In genomic region chr12:31591308-31591901, GRCh38 we compare ENCODE assay signal across 8 cellular contexts. TPM values are rescaled to one million over a fixed set of nuclear protein-coding genes. Genes with fewer than 3 reads are reported as not detected.
A peak's percentile ranks its signal among the peaks of the same experiment; 100 is the strongest.
DNase-seq lines count a peak whose midpoint lies in the region; ATAC-seq and TF ChIP-seq lines count a peak whose summit lies in the region.

No MANE protein-coding gene starts in this region.

- ATAC-seq in HG02852 (IDR thresholded peaks at IDR 0.05; ENCODE audit: unreplicated experiment) = peak; percentile 26
- peak; percentile 14 for ATAC-seq in effector memory CD8-positive, alpha-beta T cell (replicated peaks)

- peaks cover 9% of the 10 kb centered on the region for H3K4me1 Mint-ChIP-seq in activated naive CD4-positive, alpha-beta T cell treated with anti-CD3 and anti-CD28 coated beads for 36 hours (ENCODE audit: low read depth)
- H3K4me1 Mint-ChIP-seq in effector memory CD8-positive, alpha-beta T cell (ENCODE audit: low read depth in 2 of 2) = peaks cover 8 to 9% of the 10 kb centered on the region in 2 donors

- H3K36me3 Mint-ChIP-seq in activated naive CD4-positive, alpha-beta T cell treated with anti-CD3 and anti-CD28 coated beads for 36 hours (ENCODE audit: low read depth) = peaks cover 5% of the 10 kb centered on the region
- H3K36me3 Mint-ChIP-seq in effector memory CD8-positive, alpha-beta T cell (ENCODE audit: insufficient read depth) = no peaks in the 10 kb centered on the region

- H4K8ac ChIP-seq in mesendoderm (ENCODE audit: low read depth, low read length) = no peak overlapping the region

- TF ChIP-seq POLR2A in thyroid gland (IDR thresholded peaks at IDR 0.05) = no peak

- no CpG with 5 or more reads among the region's 23 CpGs for WGBS in mesendoderm (ENCODE audit: extremely low coverage, insufficient coverage, low lambda C conversion rate)
- WGBS in thyroid gland, 2 donors = 2 to 7% methylated on average over 20 to 22 of the region's 23 CpGs

- H3K27me3 ChIP-seq in mesendoderm (ENCODE audit: insufficient read depth, low read length, poor library complexity) = no peaks in the 10 kb centered on the region
- no peaks in the 10 kb centered on the region for H3K27me3 ChIP-seq in thyroid gland

- peaks cover 4% of the 10 kb centered on the region for H3K4me1 ChIP-seq in mesendoderm (ENCODE audit: control insufficient read depth, low read depth, low read length)
- H3K4me1 ChIP-seq in thyroid gland = peaks cover 0 to 6% of the 10 kb centered on the region in 2 donors

- no peaks in the 10 kb centered on the region for H3K9me3 Mint-ChIP-seq in activated naive CD4-positive, alpha-beta T cell treated with anti-CD3 and anti-CD28 coated beads for 36 hours
- H3K9me3 Mint-ChIP-seq in effector memory CD8-positive, alpha-beta T cell = no peaks in the 10 kb centered on the region

- peaks cover 51% of the 10 kb centered on the region for H3K27me3 Mint-ChIP-seq in activated naive CD4-positive, alpha-beta T cell treated with anti-CD3 and anti-CD28 coated beads for 36 hours (ENCODE audit: low read depth)
- peaks cover 63 to 69% of the 10 kb centered on the region in 2 donors for H3K27me3 Mint-ChIP-seq in effector memory CD8-positive, alpha-beta T cell

- H3K4me3 ChIP-seq in mesendoderm (ENCODE audit: low read length) (peak overlapping the region; percentile 34), thyroid gland (replicated peaks in 1 of 3) (peak overlapping the region in 2 of 3 donors; percentile 32 to 48)

- no peak for TF ChIP-seq CTCF in thyroid gland (IDR thresholded peaks at IDR 0.05)

- no peaks in the 10 kb centered on the region for H3K79me2 ChIP-seq in mesendoderm (ENCODE audit: control insufficient read depth, insufficient read depth, low read length)

- H4K5ac ChIP-seq in mesendoderm (ENCODE audit: low read length) = no peak overlapping the region

- peaks cover 2% of the 10 kb centered on the region for H3K79me1 ChIP-seq in mesendoderm (ENCODE audit: low read length)

- peak overlapping the region; percentile 91 for H3K4me2 ChIP-seq in mesendoderm (ENCODE audit: low read length)

- H3K18ac ChIP-seq in mesendoderm (ENCODE audit: low read length) = no peak overlapping the region

- no peak overlapping the region for H2BK15ac ChIP-seq in mesendoderm (replicated peaks; ENCODE audit: low read depth)

- intact Hi-C loops in activated naive CD4-positive, alpha-beta T cell treated with anti-CD3 and anti-CD28 coated beads for 36 hours (cut with micrococcal nuclease) = loop anchor here (2.0 kb wide), 1 partner anchor 265 kb away; the partner anchor contains the start of gene SINHCAF
- intact Hi-C loops in thyroid gland (cut with DNase I) = no loop called here

- H3K27ac Mint-ChIP-seq in activated naive CD4-positive, alpha-beta T cell treated with anti-CD3 and anti-CD28 coated beads for 36 hours = no peak overlapping the region
- H3K27ac Mint-ChIP-seq in effector memory CD8-positive, alpha-beta T cell = no peak overlapping the region

- H3K23ac ChIP-seq in mesendoderm (ENCODE audit: low read length) = peak overlapping the region; percentile 89

- no peak overlapping the region for H3K27ac ChIP-seq in mesendoderm (ENCODE audit: low read depth, low read length)
- peak overlapping the region in 2 of 3 donors; percentile 41 to 95 for H3K27ac ChIP-seq in thyroid gland

- peak overlapping the region; percentile 70 for H3K56ac ChIP-seq in mesendoderm (ENCODE audit: low read length)

- no peak overlapping the region for H2BK5ac ChIP-seq in mesendoderm (ENCODE audit: low read length)

- no peak overlapping the region for H2AK5ac ChIP-seq in mesendoderm (ENCODE audit: low read length)

- H3K4ac ChIP-seq in mesendoderm (ENCODE audit: low read depth, low read length) = no peak overlapping the region

- no peaks in the 10 kb centered on the region for H3K9me3 ChIP-seq in thyroid gland

- peak; percentile 7 for DNase-seq in activated naive CD4-positive, alpha-beta T cell treated with anti-CD3 and anti-CD28 coated beads for 36 hours
- no peak for DNase-seq in activated naive CD4-positive, alpha-beta T cell treated with anti-CD3 and anti-CD28 coated beads, Interleukin-2, amount 50 U/mL, for 16 hours
- no peak for DNase-seq in effector memory CD8-positive, alpha-beta T cell
- peak; percentile 39 for DNase-seq in mesendoderm
- peak; percentile 50 to 59 for DNase-seq in thyroid gland
- DNase-seq in SIG-M5 treated with dmso at 0.1 percent for 504 hours (lab: John Stamatoyannopoulos, UW; ENCODE audit: unreplicated experiment) = no peak

- CTCF ChIA-PET in activated naive CD4-positive, alpha-beta T cell treated with anti-CD3 and anti-CD28 coated beads for 36 hours (lab: Charles Lee) = no interaction called here

- no peak overlapping the region for H2BK120ac ChIP-seq in mesendoderm (ENCODE audit: low read depth, low read length)

- H3K4me3 Mint-ChIP-seq in activated naive CD4-positive, alpha-beta T cell treated with anti-CD3 and anti-CD28 coated beads for 36 hours = peak overlapping the region; percentile 79
- peak overlapping the region; percentile 74 to 83 for H3K4me3 Mint-ChIP-seq in effector memory CD8-positive, alpha-beta T cell

- H3K9ac ChIP-seq in mesendoderm (ENCODE audit: low read length) = peak overlapping the region; percentile 57

- H3K36me3 ChIP-seq in mesendoderm (ENCODE audit: control insufficient read depth, insufficient read depth, low read length) (no peaks in the 10 kb centered on the region), thyroid gland (no peaks in the 10 kb centered on the region)

TF ChIP-seq in PFSK-1, 5 proteins besides CTCF, POLR2A, EP300 and RAD21:
- TF ChIP-seq FOXP2 (optimal IDR thresholded peaks at IDR 0.05; ENCODE audit: borderline replicate concordance, extremely low read depth, extremely low read length, insufficient read depth) (no peak), TAF1 (IDR thresholded peaks at IDR 0.05; ENCODE audit: borderline replicate concordance, insufficient read depth, low read length) (peak; percentile 31; the same call in 1 of the 2 replicates), POLR2AphosphoS5 (IDR thresholded peaks at IDR 0.05; ENCODE audit: low read depth, low read length) (no peak), REST (IDR thresholded peaks at IDR 0.05; ENCODE audit: insufficient read depth in 1 of 2, low read depth in 2 of 2, low read length in 2 of 2) (no peak), SIN3A (IDR thresholded peaks at IDR 0.05; ENCODE audit: borderline replicate concordance, insufficient read depth, low read length) (no peak)

RNA-seq across cellular contexts. Expression of gene DENND5B, which starts 0.5 kb away (rescaled TPM):
- total RNA-seq in activated naive CD4-positive, alpha-beta T cell treated with anti-CD3 and anti-CD28 coated beads for 36 hours = under 1 TPM; 0.29 to 0.37 TPM
- polyA plus RNA-seq in PFSK-1 (2012; ENCODE audit: insufficient read length, low read depth) = 3.8 TPM
- polyA plus RNA-seq in mesendoderm (2013, experiment 1 of 2) = 5.8 TPM
- polyA plus RNA-seq in mesendoderm (2013, experiment 2 of 2) = 5.7 TPM
- 10 to 100 TPM; 13.3 to 17.7 (median 16.2) TPM for total RNA-seq in thyroid gland

Comparison
In these comparisons a context has a peak if more than half of its experiments do, and no peak if none do; other contexts are left out.
1. DNase-seq: peak in activated naive CD4-positive, alpha-beta T cell treated with anti-CD3 and anti-CD28 coated beads for 36 hours (single experiment), mesendoderm (single experiment) and thyroid gland (2 of 2); none in activated naive CD4-positive, alpha-beta T cell treated with anti-CD3 and anti-CD28 coated beads, Interleukin-2, amount 50 U/mL, for 16 hours (single experiment), effector memory CD8-positive, alpha-beta T cell (0 of 3) and SIG-M5 treated with dmso at 0.1 percent for 504 hours (single experiment).
2. RNA of gene DENND5B, which starts 0.5 kb away (total RNA-seq): 13.3 to 17.7 TPM in thyroid gland; 0.29 to 0.37 TPM in activated naive CD4-positive, alpha-beta T cell treated with anti-CD3 and anti-CD28 coated beads for 36 hours; every median in the first group is over 10 times any median in the second.